ENCODE assay signal across 1 cellular context in the genomic region with DNA sequence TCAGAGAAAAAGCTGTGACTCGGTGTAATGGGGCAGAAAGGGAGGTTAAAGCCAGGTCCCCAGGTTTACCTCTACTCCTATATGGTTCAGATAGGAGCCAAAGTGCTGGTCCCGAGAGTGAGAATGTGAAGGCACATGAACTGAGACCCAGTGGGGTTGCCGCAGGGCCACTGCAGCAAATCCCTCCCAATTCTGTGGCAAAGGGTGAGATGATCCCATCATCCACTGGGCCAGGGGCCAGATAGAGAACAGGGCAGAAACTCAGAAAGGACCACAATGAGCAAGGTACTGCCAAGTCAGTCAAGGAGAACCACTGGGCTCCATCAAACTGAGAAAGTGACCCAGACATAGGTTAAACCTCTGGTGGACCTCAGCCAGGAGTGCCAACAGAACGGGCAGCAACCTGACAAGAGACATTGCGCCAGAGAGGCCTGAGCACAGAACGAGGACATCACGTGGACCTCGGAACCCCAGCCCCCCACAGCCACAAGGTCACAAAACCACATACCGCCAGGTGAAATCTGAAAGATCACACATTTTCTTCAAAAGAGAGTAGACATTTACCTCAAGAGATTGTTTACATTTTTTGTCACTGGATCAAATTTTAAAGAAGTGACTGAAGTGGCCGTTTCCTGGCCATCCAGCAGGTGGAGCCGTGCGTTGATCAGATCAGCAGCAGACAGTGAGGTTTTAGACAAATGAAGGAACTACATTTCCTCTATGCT.
TF ChIP-seq lines count a peak whose summit lies in the region.

No MANE protein-coding gene starts in this region.

TF ChIP-seq in HepG2, 621 proteins besides CTCF, POLR2A, EP300 and RAD21 (continued from another document and continues in another):
- TF ChIP-seq, protein P1, sequence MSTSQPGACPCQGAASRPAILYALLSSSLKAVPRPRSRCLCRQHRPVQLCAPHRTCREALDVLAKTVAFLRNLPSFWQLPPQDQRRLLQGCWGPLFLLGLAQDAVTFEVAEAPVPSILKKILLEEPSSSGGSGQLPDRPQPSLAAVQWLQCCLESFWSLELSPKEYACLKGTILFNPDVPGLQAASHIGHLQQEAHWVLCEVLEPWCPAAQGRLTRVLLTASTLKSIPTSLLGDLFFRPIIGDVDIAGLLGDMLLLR (CRISPR knock-in tag; IDR thresholded peaks at IDR 0.05): no peak
- TF ChIP-seq, protein P2, sequence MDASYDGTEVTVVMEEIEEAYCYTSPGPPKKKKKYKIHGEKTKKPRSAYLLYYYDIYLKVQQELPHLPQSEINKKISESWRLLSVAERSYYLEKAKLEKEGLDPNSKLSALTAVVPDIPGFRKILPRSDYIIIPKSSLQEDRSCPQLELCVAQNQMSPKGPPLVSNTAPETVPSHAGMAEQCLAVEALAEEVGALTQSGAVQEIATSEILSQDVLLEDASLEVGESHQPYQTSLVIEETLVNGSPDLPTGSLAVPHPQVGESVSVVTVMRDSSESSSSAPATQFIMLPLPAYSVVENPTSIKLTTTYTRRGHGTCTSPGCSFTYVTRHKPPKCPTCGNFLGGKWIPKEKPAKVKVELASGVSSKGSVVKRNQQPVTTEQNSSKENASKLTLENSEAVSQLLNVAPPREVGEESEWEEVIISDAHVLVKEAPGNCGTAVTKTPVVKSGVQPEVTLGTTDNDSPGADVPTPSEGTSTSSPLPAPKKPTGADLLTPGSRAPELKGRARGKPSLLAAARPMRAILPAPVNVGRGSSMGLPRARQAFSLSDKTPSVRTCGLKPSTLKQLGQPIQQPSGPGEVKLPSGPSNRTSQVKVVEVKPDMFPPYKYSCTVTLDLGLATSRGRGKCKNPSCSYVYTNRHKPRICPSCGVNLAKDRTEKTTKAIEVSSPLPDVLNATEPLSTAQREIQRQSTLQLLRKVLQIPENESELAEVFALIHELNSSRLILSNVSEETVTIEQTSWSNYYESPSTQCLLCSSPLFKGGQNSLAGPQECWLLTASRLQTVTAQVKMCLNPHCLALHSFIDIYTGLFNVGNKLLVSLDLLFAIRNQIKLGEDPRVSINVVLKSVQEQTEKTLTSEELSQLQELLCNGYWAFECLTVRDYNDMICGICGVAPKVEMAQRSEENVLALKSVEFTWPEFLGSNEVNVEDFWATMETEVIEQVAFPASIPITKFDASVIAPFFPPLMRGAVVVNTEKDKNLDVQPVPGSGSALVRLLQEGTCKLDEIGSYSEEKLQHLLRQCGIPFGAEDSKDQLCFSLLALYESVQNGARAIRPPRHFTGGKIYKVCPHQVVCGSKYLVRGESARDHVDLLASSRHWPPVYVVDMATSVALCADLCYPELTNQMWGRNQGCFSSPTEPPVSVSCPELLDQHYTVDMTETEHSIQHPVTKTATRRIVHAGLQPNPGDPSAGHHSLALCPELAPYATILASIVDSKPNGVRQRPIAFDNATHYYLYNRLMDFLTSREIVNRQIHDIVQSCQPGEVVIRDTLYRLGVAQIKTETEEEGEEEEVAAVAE (CRISPR knock-in tag; IDR thresholded peaks at IDR 0.05; ENCODE audit: borderline replicate concordance): no peak
- TF ChIP-seq, protein P3, sequence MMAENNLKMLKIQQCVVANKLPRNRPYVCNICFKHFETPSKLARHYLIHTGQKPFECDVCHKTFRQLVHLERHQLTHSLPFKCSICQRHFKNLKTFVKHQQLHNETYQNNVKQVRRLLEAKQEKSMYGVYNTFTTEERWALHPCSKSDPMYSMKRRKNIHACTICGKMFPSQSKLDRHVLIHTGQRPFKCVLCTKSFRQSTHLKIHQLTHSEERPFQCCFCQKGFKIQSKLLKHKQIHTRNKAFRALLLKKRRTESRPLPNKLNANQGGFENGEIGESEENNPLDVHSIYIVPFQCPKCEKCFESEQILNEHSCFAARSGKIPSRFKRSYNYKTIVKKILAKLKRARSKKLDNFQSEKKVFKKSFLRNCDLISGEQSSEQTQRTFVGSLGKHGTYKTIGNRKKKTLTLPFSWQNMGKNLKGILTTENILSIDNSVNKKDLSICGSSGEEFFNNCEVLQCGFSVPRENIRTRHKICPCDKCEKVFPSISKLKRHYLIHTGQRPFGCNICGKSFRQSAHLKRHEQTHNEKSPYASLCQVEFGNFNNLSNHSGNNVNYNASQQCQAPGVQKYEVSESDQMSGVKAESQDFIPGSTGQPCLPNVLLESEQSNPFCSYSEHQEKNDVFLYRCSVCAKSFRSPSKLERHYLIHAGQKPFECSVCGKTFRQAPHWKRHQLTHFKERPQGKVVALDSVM (CRISPR knock-in tag; IDR thresholded peaks at IDR 0.05): no peak
- TF ChIP-seq ZNF260 (CRISPR knock-in tag; IDR thresholded peaks at IDR 0.05; ENCODE audit: borderline replicate concordance, low read depth) (no peak), TARDBP (CRISPR knock-in tag; IDR thresholded peaks at IDR 0.05) (0 out of 2 replicates have a peak, but pooled peaks have one; percentile 22), ZNF552 (CRISPR knock-in tag; IDR thresholded peaks at IDR 0.05; ENCODE audit: borderline replicate concordance) (no peak), DNMT3B (CRISPR knock-in tag; conservative IDR thresholded peaks at IDR 0.05) (no peak), YEATS2 (CRISPR knock-in tag; IDR thresholded peaks at IDR 0.05; ENCODE audit: borderline replicate concordance) (peak; percentile 36; the same call in 1 of the 2 replicates), RXRA (CRISPR knock-in tag; IDR thresholded peaks at IDR 0.05) (peak; percentile 33; the same call in 1 of the 2 replicates), JDP2 (CRISPR knock-in tag; IDR thresholded peaks at IDR 0.05; ENCODE audit: borderline replicate concordance) (no peak), ZNF546 (CRISPR knock-in tag; conservative IDR thresholded peaks at IDR 0.05) (no peak), EZH2 (conservative IDR thresholded peaks at IDR 0.05; ENCODE audit: low read depth, low read length) (no peak), ELF3 (CRISPR knock-in tag; IDR thresholded peaks at IDR 0.05) (peak; percentile 46; the same call in 1 of the 2 replicates), ZNF616 (CRISPR knock-in tag; IDR thresholded peaks at IDR 0.05; ENCODE audit: low read depth) (no peak), STAT5B (CRISPR knock-in tag; IDR thresholded peaks at IDR 0.05) (no peak), CCAR2 (optimal IDR thresholded peaks at IDR 0.05; ENCODE audit: low read depth, low read length) (no peak), ZNF652 (CRISPR knock-in tag; IDR thresholded peaks at IDR 0.05; ENCODE audit: borderline replicate concordance, low read depth) (no peak), NONO (IDR thresholded peaks at IDR 0.05) (no peak), NONO (CRISPR knock-in tag; conservative IDR thresholded peaks at IDR 0.05) (no peak)
- TF ChIP-seq, protein P4, sequence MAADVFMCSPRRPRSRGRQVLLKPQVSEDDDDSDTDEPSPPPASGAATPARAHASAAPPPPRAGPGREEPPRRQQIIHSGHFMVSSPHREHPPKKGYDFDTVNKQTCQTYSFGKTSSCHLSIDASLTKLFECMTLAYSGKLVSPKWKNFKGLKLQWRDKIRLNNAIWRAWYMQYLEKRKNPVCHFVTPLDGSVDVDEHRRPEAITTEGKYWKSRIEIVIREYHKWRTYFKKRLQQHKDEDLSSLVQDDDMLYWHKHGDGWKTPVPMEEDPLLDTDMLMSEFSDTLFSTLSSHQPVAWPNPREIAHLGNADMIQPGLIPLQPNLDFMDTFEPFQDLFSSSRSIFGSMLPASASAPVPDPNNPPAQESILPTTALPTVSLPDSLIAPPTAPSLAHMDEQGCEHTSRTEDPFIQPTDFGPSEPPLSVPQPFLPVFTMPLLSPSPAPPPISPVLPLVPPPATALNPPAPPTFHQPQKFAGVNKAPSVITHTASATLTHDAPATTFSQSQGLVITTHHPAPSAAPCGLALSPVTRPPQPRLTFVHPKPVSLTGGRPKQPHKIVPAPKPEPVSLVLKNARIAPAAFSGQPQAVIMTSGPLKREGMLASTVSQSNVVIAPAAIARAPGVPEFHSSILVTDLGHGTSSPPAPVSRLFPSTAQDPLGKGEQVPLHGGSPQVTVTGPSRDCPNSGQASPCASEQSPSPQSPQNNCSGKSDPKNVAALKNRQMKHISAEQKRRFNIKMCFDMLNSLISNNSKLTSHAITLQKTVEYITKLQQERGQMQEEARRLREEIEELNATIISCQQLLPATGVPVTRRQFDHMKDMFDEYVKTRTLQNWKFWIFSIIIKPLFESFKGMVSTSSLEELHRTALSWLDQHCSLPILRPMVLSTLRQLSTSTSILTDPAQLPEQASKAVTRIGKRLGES (CRISPR knock-in tag; IDR thresholded peaks at IDR 0.05; ENCODE audit: borderline replicate concordance): no peak
- TF ChIP-seq, protein P5, sequence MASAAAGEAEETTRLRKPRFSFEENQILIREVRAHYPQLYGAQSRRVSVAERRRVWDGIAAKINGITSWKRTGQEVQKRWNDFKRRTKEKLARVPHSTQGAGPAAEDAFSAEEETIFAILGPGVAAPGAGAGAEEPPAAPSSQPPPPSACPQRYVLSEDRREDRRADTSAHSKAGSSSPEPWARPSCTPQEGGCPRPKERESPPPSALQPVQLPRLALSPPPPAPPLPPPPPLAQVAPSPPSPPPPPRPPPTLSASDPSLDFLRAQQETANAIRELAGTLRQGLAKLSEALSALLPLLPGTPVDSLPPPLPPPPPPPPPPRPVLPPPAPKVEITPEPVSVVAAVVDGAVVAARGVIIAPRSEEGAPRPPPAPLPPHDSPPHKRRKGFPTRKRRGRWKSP (CRISPR knock-in tag; IDR thresholded peaks at IDR 0.05): no peak
- TF ChIP-seq, protein P6, sequence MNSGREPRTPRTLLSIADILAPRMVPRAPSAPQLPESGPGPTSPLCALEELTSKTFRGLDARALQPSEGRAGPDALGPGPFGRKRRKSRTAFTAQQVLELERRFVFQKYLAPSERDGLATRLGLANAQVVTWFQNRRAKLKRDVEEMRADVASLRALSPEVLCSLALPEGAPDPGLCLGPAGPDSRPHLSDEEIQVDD (CRISPR knock-in tag; IDR thresholded peaks at IDR 0.05; ENCODE audit: borderline replicate concordance): no peak
- TF ChIP-seq, protein P7, sequence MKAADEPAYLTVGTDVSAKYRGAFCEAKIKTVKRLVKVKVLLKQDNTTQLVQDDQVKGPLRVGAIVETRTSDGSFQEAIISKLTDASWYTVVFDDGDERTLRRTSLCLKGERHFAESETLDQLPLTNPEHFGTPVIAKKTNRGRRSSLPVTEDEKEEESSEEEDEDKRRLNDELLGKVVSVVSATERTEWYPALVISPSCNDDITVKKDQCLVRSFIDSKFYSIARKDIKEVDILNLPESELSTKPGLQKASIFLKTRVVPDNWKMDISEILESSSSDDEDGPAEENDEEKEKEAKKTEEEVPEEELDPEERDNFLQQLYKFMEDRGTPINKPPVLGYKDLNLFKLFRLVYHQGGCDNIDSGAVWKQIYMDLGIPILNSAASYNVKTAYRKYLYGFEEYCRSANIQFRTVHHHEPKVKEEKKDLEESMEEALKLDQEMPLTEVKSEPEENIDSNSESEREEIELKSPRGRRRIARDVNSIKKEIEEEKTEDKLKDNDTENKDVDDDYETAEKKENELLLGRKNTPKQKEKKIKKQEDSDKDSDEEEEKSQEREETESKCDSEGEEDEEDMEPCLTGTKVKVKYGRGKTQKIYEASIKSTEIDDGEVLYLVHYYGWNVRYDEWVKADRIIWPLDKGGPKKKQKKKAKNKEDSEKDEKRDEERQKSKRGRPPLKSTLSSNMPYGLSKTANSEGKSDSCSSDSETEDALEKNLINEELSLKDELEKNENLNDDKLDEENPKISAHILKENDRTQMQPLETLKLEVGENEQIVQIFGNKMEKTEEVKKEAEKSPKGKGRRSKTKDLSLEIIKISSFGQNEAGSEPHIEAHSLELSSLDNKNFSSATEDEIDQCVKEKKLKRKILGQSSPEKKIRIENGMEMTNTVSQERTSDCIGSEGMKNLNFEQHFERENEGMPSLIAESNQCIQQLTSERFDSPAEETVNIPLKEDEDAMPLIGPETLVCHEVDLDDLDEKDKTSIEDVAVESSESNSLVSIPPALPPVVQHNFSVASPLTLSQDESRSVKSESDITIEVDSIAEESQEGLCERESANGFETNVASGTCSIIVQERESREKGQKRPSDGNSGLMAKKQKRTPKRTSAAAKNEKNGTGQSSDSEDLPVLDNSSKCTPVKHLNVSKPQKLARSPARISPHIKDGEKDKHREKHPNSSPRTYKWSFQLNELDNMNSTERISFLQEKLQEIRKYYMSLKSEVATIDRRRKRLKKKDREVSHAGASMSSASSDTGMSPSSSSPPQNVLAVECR (CRISPR knock-in tag; IDR thresholded peaks at IDR 0.05; ENCODE audit: borderline replicate concordance): peak; percentile 33; the same call in 1 of the 2 replicates
- TF ChIP-seq, protein P8, sequence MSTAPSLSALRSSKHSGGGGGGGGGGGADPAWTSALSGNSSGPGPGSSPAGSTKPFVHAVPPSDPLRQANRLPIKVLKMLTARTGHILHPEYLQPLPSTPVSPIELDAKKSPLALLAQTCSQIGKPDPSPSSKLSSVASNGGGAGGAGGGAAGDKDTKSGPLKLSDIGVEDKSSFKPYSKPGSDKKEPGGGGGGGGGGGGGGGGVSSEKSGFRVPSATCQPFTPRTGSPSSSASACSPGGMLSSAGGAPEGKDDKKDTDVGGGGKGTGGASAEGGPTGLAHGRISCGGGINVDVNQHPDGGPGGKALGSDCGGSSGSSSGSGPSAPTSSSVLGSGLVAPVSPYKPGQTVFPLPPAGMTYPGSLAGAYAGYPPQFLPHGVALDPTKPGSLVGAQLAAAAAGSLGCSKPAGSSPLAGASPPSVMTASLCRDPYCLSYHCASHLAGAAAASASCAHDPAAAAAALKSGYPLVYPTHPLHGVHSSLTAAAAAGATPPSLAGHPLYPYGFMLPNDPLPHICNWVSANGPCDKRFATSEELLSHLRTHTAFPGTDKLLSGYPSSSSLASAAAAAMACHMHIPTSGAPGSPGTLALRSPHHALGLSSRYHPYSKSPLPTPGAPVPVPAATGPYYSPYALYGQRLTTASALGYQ (CRISPR knock-in tag; IDR thresholded peaks at IDR 0.05): no peak
